Comparison of ENCODE assay signal across 23 cellular contexts in the genomic region with DNA sequence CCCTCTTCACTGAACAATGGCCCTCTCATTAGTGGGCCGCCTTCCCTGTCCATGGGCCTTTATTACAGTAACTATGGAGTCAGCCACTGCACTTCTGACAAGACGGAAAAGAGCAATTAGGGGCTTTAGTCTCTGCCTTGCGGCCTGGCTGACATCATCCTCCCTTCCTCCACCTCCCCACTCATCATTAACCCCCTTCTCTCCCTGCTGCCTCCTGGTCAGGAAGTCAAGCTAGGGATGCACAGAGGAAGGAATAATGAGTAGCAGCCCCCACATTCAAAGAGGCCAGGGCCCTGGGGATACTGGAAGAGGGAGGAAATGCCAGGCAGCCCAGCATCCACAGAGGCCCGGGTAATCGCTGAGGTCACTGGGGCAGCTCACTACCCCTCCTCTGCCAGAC.
"Had no signal": no experiment of that assay in that cellular context is flagged by ENCODE, and none has a peak within 500 bp of the region (broad histone marks: within the 10 kb centered on the region; RNA-seq: fewer than 3 reads in every experiment).

No MANE protein-coding gene starts in this region.

- ATAC-seq: activated naive CD8-positive, alpha-beta T cell treated with anti-CD3 and anti-CD28 coated beads, Interleukin-2, amount 50 U/mL, for 24 hours; body of pancreas; left colon; right lobe of liver; stimulated activated naive CD8-positive, alpha-beta T cell treated with anti-CD3 and anti-CD28 coated beads, Interleukin-15, amount 100 ng/mL, for 72 hours; upper lobe of right lung had no signal

- DNase-seq: activated CD4-positive, alpha-beta memory T cell treated with anti-CD3 and anti-CD28 coated beads for 36 hours; activated CD4-positive, alpha-beta T cell treated with anti-CD3 and anti-CD28 coated beads, Interleukin-2, amount 10 ng/mL, durations not matched to agents 24 days and 14 days; activated CD4-positive, CD25-positive, alpha-beta regulatory T cell treated with anti-CD3 and anti-CD28 coated beads, Interleukin-2, amount 50 U/mL, for 72 hours; activated CD8-positive, alpha-beta memory T cell treated with anti-CD3 and anti-CD28 coated beads, Interleukin-2, amount 50 U/mL, for 4 hours; activated gamma-delta T cell treated with Interleukin-2 at 50 U/mL for 16 hours; activated naive CD4-positive, alpha-beta T cell treated with anti-CD3 and anti-CD28 coated beads, Interleukin-2, amount 50 U/mL, for 16 hours; activated naive CD8-positive, alpha-beta T cell treated with anti-CD3 and anti-CD28 coated beads, Interleukin-2, amount 50 U/mL, for 24 hours; activated T-cell treated with anti-CD3 and anti-CD28 coated beads, Interleukin-2, amount 50 U/mL, for 24 hours; amygdala; body of pancreas; dorsolateral prefrontal cortex; effector memory CD4-positive, alpha-beta T cell; hippocampal formation; kidney; left colon; natural killer cell; right lobe of liver; stimulated activated CD4-positive, alpha-beta T cell treated with anti-CD3 and anti-CD28 coated beads, Interleukin-12 subunit alpha, Interleukin-12 subunit beta, amount 100 ng/mL, for 4 hours; stimulated activated CD4-positive, alpha-beta T cell treated with anti-CD3 and anti-CD28 coated beads, Interleukin-4, amount 100 ng/mL, for 1 hour; stimulated activated naive CD8-positive, alpha-beta T cell treated with anti-CD3 and anti-CD28 coated beads, Interleukin-15, amount 100 ng/mL, for 72 hours; T1000; thyroid gland; upper lobe of right lung had no signal
